ENCODE assay signal across 30 cellular contexts in genomic region chr20:43528258-43528875, GRCh38.
"Had no signal": no experiment of that assay in that cellular context is flagged by ENCODE, and none has a peak within 500 bp of the region (broad histone marks: within the 10 kb centered on the region; RNA-seq: fewer than 3 reads in every experiment).

No MANE protein-coding gene starts in this region.

- DNase-seq: activated CD4-positive, alpha-beta T cell treated with anti-CD3 and anti-CD28 coated beads for 1 hour; activated CD4-positive, alpha-beta T cell treated with anti-CD3 and anti-CD28 coated beads, Interleukin-2, amount 50 U/mL, for 1 hour; activated CD8-positive, alpha-beta T cell treated with anti-CD3 and anti-CD28 coated beads for 36 hours; activated gamma-delta T cell treated with Interleukin-2 at 50 U/mL for 16 hours; activated naive CD4-positive, alpha-beta T cell treated with anti-CD3 and anti-CD28 coated beads, Interleukin-2, amount 50 U/mL, for 16 hours; activated T-cell treated with anti-CD3 and anti-CD28 coated beads, Interleukin-2, amount 50 U/mL, for 4 hours; amniotic stem cell; brain microvascular endothelial cell; caudate nucleus; effector memory CD4-positive, alpha-beta T cell; erythroblast; gastrocnemius medialis; glutamatergic neuron; kidney; naive B cell; nucleus accumbens; right cardiac atrium; spleen; stimulated activated CD4-positive, alpha-beta T cell treated with anti-CD3 and anti-CD28 coated beads, Interleukin-2, amount 100 ng/mL, for 48 hours; stimulated activated naive CD8-positive, alpha-beta T cell treated with anti-CD3 and anti-CD28 coated beads, Interleukin-15, Interleukin-2, amounts not matched to agents 100 U/mL and 50 U/mL, for 24 hours; T-helper 2 cell; trophoblast cell had no signal

- H3K27ac Mint-ChIP-seq: activated CD8-positive, alpha-beta T cell treated with anti-CD3 and anti-CD28 coated beads for 36 hours; activated T-helper 17 cell treated with anti-CD3 and anti-CD28 coated beads, Interleukin-2, amount 50 U/mL, for 72 hours; mesothelial cell of epicardium; naive B cell; WTC11 had no signal

- H3K9me3 ChIP-seq: gastrocnemius medialis, thoracic aorta, vagina had no signal

- H3K4me3 ChIP-seq: gastrocnemius medialis, spleen, thoracic aorta, vagina had no signal

- H3K36me3 ChIP-seq: brain microvascular endothelial cell, gastrocnemius medialis, vagina had no signal

- ATAC-seq: activated CD8-positive, alpha-beta T cell treated with anti-CD3 and anti-CD28 coated beads for 36 hours; activated T-cell treated with anti-CD3 and anti-CD28 coated beads, Interleukin-2, amount 50 U/mL, for 4 hours; activated T-helper 17 cell treated with anti-CD3 and anti-CD28 coated beads, Interleukin-2, amount 50 U/mL, for 72 hours; gastrocnemius medialis; right cardiac atrium; stimulated activated naive CD8-positive, alpha-beta T cell treated with anti-CD3 and anti-CD28 coated beads, Interleukin-15, Interleukin-2, amounts not matched to agents 100 U/mL and 50 U/mL, for 24 hours; WTC11 had no signal

- H3K27ac ChIP-seq: brain microvascular endothelial cell, gastrocnemius medialis, parathyroid adenoma, spleen, thoracic aorta, vagina had no signal

- H3K4me1 Mint-ChIP-seq: activated T-helper 17 cell treated with anti-CD3 and anti-CD28 coated beads, Interleukin-2, amount 50 U/mL, for 72 hours; mesothelial cell of epicardium; WTC11 had no signal

- H3K27me3 Mint-ChIP-seq: activated CD8-positive, alpha-beta T cell treated with anti-CD3 and anti-CD28 coated beads for 36 hours had no signal

- H3K4me1 ChIP-seq: gastrocnemius medialis, parathyroid adenoma, spleen, vagina had no signal

- H3K9me3 Mint-ChIP-seq: activated CD8-positive, alpha-beta T cell treated with anti-CD3 and anti-CD28 coated beads for 36 hours; activated T-cell treated with anti-CD3 and anti-CD28 coated beads, Interleukin-2, amount 50 U/mL, for 4 hours; naive B cell; WTC11 had no signal

- H3K36me3 Mint-ChIP-seq: WTC11 had no signal

- H3K4me3 Mint-ChIP-seq: activated CD8-positive, alpha-beta T cell treated with anti-CD3 and anti-CD28 coated beads for 36 hours; activated T-cell treated with anti-CD3 and anti-CD28 coated beads, Interleukin-2, amount 50 U/mL, for 4 hours; activated T-helper 17 cell treated with anti-CD3 and anti-CD28 coated beads, Interleukin-2, amount 50 U/mL, for 72 hours; mesothelial cell of epicardium; naive B cell; WTC11 had no signal

- H3K27me3 ChIP-seq: brain microvascular endothelial cell, gastrocnemius medialis, spleen, vagina had no signal

- FAIRE-seq: astrocyte, colon, kidney had no signal
